ENCODE assay signal across 1 cellular context in the genomic region with DNA sequence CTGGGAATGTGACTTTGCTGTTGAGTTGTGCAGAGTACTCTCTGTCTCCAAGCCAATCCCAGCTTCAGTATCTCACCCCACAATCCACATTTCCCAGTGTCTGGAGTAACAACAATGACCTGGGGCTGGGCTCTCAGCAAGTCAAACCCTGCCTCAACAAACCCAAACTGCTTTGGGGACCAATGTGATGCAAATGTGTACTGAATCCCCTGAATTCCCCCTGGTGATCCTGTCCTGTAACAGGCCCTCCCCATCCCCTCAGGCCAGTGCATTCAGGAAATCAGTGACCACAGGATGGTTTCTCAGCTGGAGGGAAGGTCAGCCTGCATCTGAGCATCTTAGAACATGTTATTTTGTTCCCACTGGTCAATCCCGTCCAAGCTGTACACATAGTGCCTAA.
TF ChIP-seq lines count a peak whose summit lies in the region.

No MANE protein-coding gene starts in this region.

TF ChIP-seq in H1, 55 proteins besides CTCF, POLR2A, EP300 and RAD21:
- TF ChIP-seq HDAC2 (IDR thresholded peaks at IDR 0.05; ENCODE audit: borderline replicate concordance in 1 of 2, low read depth in 2 of 2, low read length in 2 of 2) (peak in 1 of 2 experiments; percentile 35; a peak in 1 of 4 replicates), KDM4A (IDR thresholded peaks at IDR 0.05; ENCODE audit: low read depth, low read length, severe bottlenecking) (no peak), TEAD4 (IDR thresholded peaks at IDR 0.05; ENCODE audit: low read depth, low read length) (0 out of 2 replicates have a peak, but pooled peaks have one; percentile 1)
